Comparison of ENCODE assay signal across 16 cellular contexts in genomic region chr22:30940655-30941362, GRCh38. TPM values are rescaled to one million over a fixed set of nuclear protein-coding genes. Genes with fewer than 3 reads are reported as not detected.
A peak's percentile ranks its signal among the peaks of the same experiment; 100 is the strongest.
DNase-seq lines count a peak whose midpoint lies in the region; ATAC-seq and TF ChIP-seq lines count a peak whose summit lies in the region.
"Had no signal": no experiment of that assay in that cellular context is flagged by ENCODE, and none has a peak within 500 bp of the region (broad histone marks: within the 10 kb centered on the region; RNA-seq: fewer than 3 reads in every experiment).

No MANE protein-coding gene starts in this region.

- no peak overlapping the region for H2BK120ac ChIP-seq in trophoblast cell (ENCODE audit: insufficient read depth, low read length, poor library complexity)

- H3K27me3 Mint-ChIP-seq in CD4-positive, CD25-positive, alpha-beta regulatory T cell = no peaks in the 10 kb centered on the region
- no peaks in the 10 kb centered on the region for H3K27me3 Mint-ChIP-seq in activated naive CD4-positive, alpha-beta T cell treated with anti-CD3 and anti-CD28 coated beads for 36 hours (ENCODE audit: low read depth)

- H4K12ac ChIP-seq in trophoblast cell (ENCODE audit: low read depth, low read length) = no peak overlapping the region

- no peak overlapping the region for H2BK5ac ChIP-seq in trophoblast cell (ENCODE audit: low read depth, low read length, poor library complexity)

- H3K4me3 ChIP-seq in CD4-positive, CD25-positive, alpha-beta regulatory T cell (ENCODE audit: low read depth, low read length) = peak overlapping the region; percentile 91
- H3K4me3 ChIP-seq in trophoblast cell (ENCODE audit: low read depth, low read length) = no peak overlapping the region
- H3K4me3 ChIP-seq in tibial artery = no peak overlapping the region
- H3K4me3 ChIP-seq: right atrium auricular region, upper lobe of left lung had no signal

- no peak overlapping the region for H3K14ac ChIP-seq in trophoblast cell (ENCODE audit: low read length)

- no CpG with 5 or more reads among the region's 7 CpGs for WGBS in trophoblast cell (ENCODE audit: extremely low coverage, insufficient coverage, insufficient read length)

- no peak overlapping the region for H4K8ac ChIP-seq in trophoblast cell (ENCODE audit: low read depth, low read length)

- no peak overlapping the region for H3K4ac ChIP-seq in trophoblast cell (ENCODE audit: low read depth, low read length)

- peaks cover 22 to 89% (median 57%) of the 10 kb centered on the region in 4 donors for H3K4me1 Mint-ChIP-seq in CD4-positive, CD25-positive, alpha-beta regulatory T cell
- peaks cover 77% of the 10 kb centered on the region for H3K4me1 Mint-ChIP-seq in activated naive CD4-positive, alpha-beta T cell treated with anti-CD3 and anti-CD28 coated beads for 36 hours (ENCODE audit: low read depth)
- H3K4me1 Mint-ChIP-seq: WTC11 had no signal

- H2BK12ac ChIP-seq in trophoblast cell (ENCODE audit: low read length) = no peak overlapping the region

- H3K9me3 ChIP-seq in CD4-positive, CD25-positive, alpha-beta regulatory T cell (ENCODE audit: control insufficient read depth in 2 of 2, low read length in 2 of 2) = no peaks in the 10 kb centered on the region
- H3K9me3 ChIP-seq in trophoblast cell (ENCODE audit: insufficient read depth, low read depth, low read length) (no peaks in the 10 kb centered on the region), tibial artery (no peaks in the 10 kb centered on the region)
- H3K9me3 ChIP-seq: right atrium auricular region, upper lobe of left lung had no signal

- peak overlapping the region; percentile 31 for H3K9ac ChIP-seq in trophoblast cell (ENCODE audit: low read length)

- no peak for TF ChIP-seq CTCF in tibial artery (IDR thresholded peaks at IDR 0.05)

- CTCF ChIA-PET in activated naive CD4-positive, alpha-beta T cell treated with anti-CD3 and anti-CD28 coated beads for 36 hours (lab: Charles Lee) = interaction anchor here (0.6 to 2.4 kb wide), 9 partner anchors 8 to 221 kb away, joined by 3 to 6 read pairs (median 4); no protein-coding TSS in a partner anchor

- no peak overlapping the region for H3K18ac ChIP-seq in trophoblast cell (ENCODE audit: low read length)

- H3K9me3 Mint-ChIP-seq in CD4-positive, CD25-positive, alpha-beta regulatory T cell = no peaks in the 10 kb centered on the region
- no peaks in the 10 kb centered on the region for H3K9me3 Mint-ChIP-seq in activated naive CD4-positive, alpha-beta T cell treated with anti-CD3 and anti-CD28 coated beads for 36 hours
- H3K9me3 Mint-ChIP-seq: WTC11 had no signal

- H4K91ac ChIP-seq in trophoblast cell (ENCODE audit: low read depth, low read length) = no peak overlapping the region

- intact Hi-C loops in activated naive CD4-positive, alpha-beta T cell treated with anti-CD3 and anti-CD28 coated beads for 36 hours (cut with micrococcal nuclease) = loop anchor here (1.0 to 10.0 kb wide), 3 partner anchors 28 to 334 kb away; partner anchors contain the start of gene TUG1
- intact Hi-C loops in tibial artery (cut with DNase I; ENCODE audit: low total_unique reads) = loop anchor here (10.0 kb wide), 1 partner anchor 214 kb away; no protein-coding TSS in a partner anchor

- no peaks in the 10 kb centered on the region for H3K79me2 ChIP-seq in trophoblast cell (ENCODE audit: control insufficient read depth, insufficient read depth, low read length, poor library complexity)

- peak; percentile 77 to 84 for ATAC-seq in CD4-positive, CD25-positive, alpha-beta regulatory T cell (ENCODE audit: low read depth in 2 of 2)
- ATAC-seq in GM18858 (IDR thresholded peaks at IDR 0.05; ENCODE audit: unreplicated experiment) = no peak
- ATAC-seq: WTC11 had no signal

- peaks cover 40% of the 10 kb centered on the region for H3K36me3 ChIP-seq in CD4-positive, CD25-positive, alpha-beta regulatory T cell (ENCODE audit: control insufficient read depth, insufficient read depth, low read length)
- H3K36me3 ChIP-seq in trophoblast cell (ENCODE audit: control insufficient read depth in 1 of 2, insufficient read depth in 2 of 2, low read length in 2 of 2) (peaks cover 74 to 81% of the 10 kb centered on the region in 2 experiments), tibial artery (peaks cover 68 to 97% (median 95%) of the 10 kb centered on the region in 3 donors)

- H3K4me1 ChIP-seq in CD4-positive, CD25-positive, alpha-beta regulatory T cell (ENCODE audit: control insufficient read depth, insufficient read depth, low read length, poor library complexity, severe bottlenecking) = peaks cover 61% of the 10 kb centered on the region
- H3K4me1 ChIP-seq in trophoblast cell (ENCODE audit: control insufficient read depth in 1 of 2, insufficient read depth in 2 of 2, low read length in 2 of 2) (no peaks in the 10 kb centered on the region), tibial artery (peaks cover 0 to 33% (median 22%) of the 10 kb centered on the region in 4 donors)
- H3K4me1 ChIP-seq: upper lobe of left lung had no signal

- no peaks in the 10 kb centered on the region for H3K27me3 ChIP-seq in CD4-positive, CD25-positive, alpha-beta regulatory T cell (ENCODE audit: control insufficient read depth, insufficient read depth, low read length)
- no peaks in the 10 kb centered on the region for H3K27me3 ChIP-seq in trophoblast cell (ENCODE audit: insufficient read depth, low read length)
- H3K27me3 ChIP-seq in tibial artery = no peaks in the 10 kb centered on the region
- H3K27me3 ChIP-seq: right atrium auricular region, upper lobe of left lung had no signal

- H3K27ac Mint-ChIP-seq in CD4-positive, CD25-positive, alpha-beta regulatory T cell = peak overlapping the region; percentile 96 to 99 (median 97)
- H3K27ac Mint-ChIP-seq in activated naive CD4-positive, alpha-beta T cell treated with anti-CD3 and anti-CD28 coated beads for 36 hours = peak overlapping the region; percentile 73
- H3K27ac Mint-ChIP-seq: WTC11 had no signal

- peaks cover 63% of the 10 kb centered on the region for H3K36me3 Mint-ChIP-seq in CD4-positive, CD25-positive, alpha-beta regulatory T cell
- H3K36me3 Mint-ChIP-seq in activated naive CD4-positive, alpha-beta T cell treated with anti-CD3 and anti-CD28 coated beads for 36 hours (ENCODE audit: low read depth) = peaks cover 53% of the 10 kb centered on the region

- no peak overlapping the region for H2AK5ac ChIP-seq in trophoblast cell (ENCODE audit: low read length)

- H2AFZ ChIP-seq in trophoblast cell (ENCODE audit: insufficient read depth, low read length, poor library complexity) = no peak overlapping the region

- peak overlapping the region; percentile 70 for H3K27ac ChIP-seq in CD4-positive, CD25-positive, alpha-beta regulatory T cell (ENCODE audit: insufficient read depth, low read length, poor library complexity, severe bottlenecking)
- H3K27ac ChIP-seq in trophoblast cell (ENCODE audit: low read depth, low read length) (no peak overlapping the region), tibial artery (no peak overlapping the region)
- H3K27ac ChIP-seq: right atrium auricular region, upper lobe of left lung had no signal

- H3K79me1 ChIP-seq in trophoblast cell (ENCODE audit: low read length) = no peaks in the 10 kb centered on the region

- DNase-seq in CD4-positive, CD25-positive, alpha-beta regulatory T cell = peak in 2 of 3 donors; percentile 61 to 85
- peak; percentile 35 for DNase-seq in activated CD4-positive, alpha-beta T cell treated with anti-CD3 and anti-CD28 coated beads, Interleukin-2, amount 50 U/mL, for 1 hour
- peak; percentile 73 for DNase-seq in activated naive CD4-positive, alpha-beta T cell treated with anti-CD3 and anti-CD28 coated beads for 36 hours
- DNase-seq in trophoblast cell (no peak), ureter (ENCODE audit: low spot score) (no peak), tibial artery (no peak), NCI-H1105 treated with DMSO at 0.1 percent for 48 hours (lab: John Stamatoyannopoulos, UW) (no peak)
- DNase-seq: ACHN, DMS 273 treated with DMSO at 0.1 percent for 48 hours, KBM-7, NCI-H1436 treated with DMSO at 0.1 percent for 48 hours, NCI-H774, upper lobe of left lung had no signal

- no peak overlapping the region for H3K4me2 ChIP-seq in trophoblast cell (ENCODE audit: low read length)

- no peak overlapping the region for H3K23ac ChIP-seq in trophoblast cell (ENCODE audit: low read length)

- H3K4me3 Mint-ChIP-seq in CD4-positive, CD25-positive, alpha-beta regulatory T cell = peak overlapping the region; percentile 80 to 98 (median 92)
- peak overlapping the region; percentile 46 for H3K4me3 Mint-ChIP-seq in activated naive CD4-positive, alpha-beta T cell treated with anti-CD3 and anti-CD28 coated beads for 36 hours
- H3K4me3 Mint-ChIP-seq: WTC11 had no signal

RNA-seq across cellular contexts. Expression of gene MORC2, which starts 27.8 kb away (rescaled TPM):
- total RNA-seq in CD4-positive, CD25-positive, alpha-beta regulatory T cell = 39.0 TPM
- 10 to 100 TPM in 3 of 4 donors, 1 to 10 TPM in 1; 7.6 to 21.2 (median 16.4) TPM for polyA plus RNA-seq in CD4-positive, CD25-positive, alpha-beta regulatory T cell
- 10 to 100 TPM; 18.3 to 18.6 TPM for total RNA-seq in activated naive CD4-positive, alpha-beta T cell treated with anti-CD3 and anti-CD28 coated beads for 36 hours
- 44.6 and 48.3 TPM in 2 replicates for polyA plus RNA-seq in trophoblast cell (2013)
- 31.2 TPM for total RNA-seq in ureter

RNA-seq across cellular contexts. Expression of gene TUG1, which starts 28.3 kb away (rescaled TPM):
- total RNA-seq in CD4-positive, CD25-positive, alpha-beta regulatory T cell = 90.9 TPM
- 10 to 100 TPM; 18.2 to 24.9 (median 20.7) TPM for polyA plus RNA-seq in CD4-positive, CD25-positive, alpha-beta regulatory T cell
- total RNA-seq in activated naive CD4-positive, alpha-beta T cell treated with anti-CD3 and anti-CD28 coated beads for 36 hours = 10 to 100 TPM; 42.3 to 44.0 TPM
- 87.2 and 92.0 TPM in 2 replicates for polyA plus RNA-seq in trophoblast cell (2013)
- total RNA-seq in ureter = 119 TPM

Comparison
In these comparisons a context has a peak if more than half of its experiments do, and no peak if none do; other contexts are left out.
1. DNase-seq: peak in CD4-positive, CD25-positive, alpha-beta regulatory T cell (2 of 3), activated CD4-positive, alpha-beta T cell treated with anti-CD3 and anti-CD28 coated beads, Interleukin-2, amount 50 U/mL, for 1 hour (single experiment) and activated naive CD4-positive, alpha-beta T cell treated with anti-CD3 and anti-CD28 coated beads for 36 hours (single experiment); none in trophoblast cell (0 of 2), ureter (single experiment), tibial artery (0 of 2) and NCI-H1105 treated with DMSO at 0.1 percent for 48 hours (single experiment).